In genomic region chr22:26883393-26883792, GRCh38 we compare ENCODE assay signal across 23 cellular contexts.
"Had no signal": no experiment of that assay in that cellular context is flagged by ENCODE, and none has a peak within 500 bp of the region (broad histone marks: within the 10 kb centered on the region; RNA-seq: fewer than 3 reads in every experiment).

No MANE protein-coding gene starts in this region.

- H3K27me3 ChIP-seq: heart left ventricle, neural progenitor cell, testis, transverse colon had no signal

- H3K27me3 Mint-ChIP-seq: activated CD4-positive, alpha-beta memory T cell treated with anti-CD3 and anti-CD28 coated beads for 36 hours; activated T-cell treated with anti-CD3 and anti-CD28 coated beads, Interleukin-2, amount 50 U/mL, for 24 hours; naive thymus-derived CD8-positive, alpha-beta T cell had no signal

- H3K4me1 Mint-ChIP-seq: naive thymus-derived CD8-positive, alpha-beta T cell had no signal

- H3K27ac ChIP-seq: heart left ventricle, lower lobe of right lung, neural progenitor cell, testis, transverse colon, VCaP had no signal

- H3K9me3 ChIP-seq: heart left ventricle, lower lobe of right lung, testis, transverse colon had no signal

- H3K27ac Mint-ChIP-seq: activated CD4-positive, alpha-beta memory T cell treated with anti-CD3 and anti-CD28 coated beads for 36 hours; activated T-cell treated with anti-CD3 and anti-CD28 coated beads, Interleukin-2, amount 50 U/mL, for 24 hours; neural progenitor cell had no signal

- DNase-seq: activated CD4-positive, alpha-beta memory T cell treated with anti-CD3 and anti-CD28 coated beads for 36 hours; activated CD4-positive, alpha-beta T cell treated with anti-CD3 and anti-CD28 coated beads for 4 hours; activated CD8-positive, alpha-beta memory T cell treated with anti-CD3 and anti-CD28 coated beads, Interleukin-2, amount 50 U/mL, for 48 hours; activated gamma-delta T cell treated with Interleukin-2 at 50 U/mL for 16 hours; activated naive CD4-positive, alpha-beta T cell treated with anti-CD3 and anti-CD28 coated beads, Interleukin-2, amount 50 U/mL, for 16 hours; activated T-cell treated with anti-CD3 and anti-CD28 coated beads, Interleukin-2, amount 50 U/mL, for 24 hours; amniotic stem cell; caudate nucleus; cortex of kidney; foreskin fibroblast; heart left ventricle; kidney glomerular epithelial cell; lower lobe of right lung; mesenchymal stem cell; naive thymus-derived CD8-positive, alpha-beta T cell; right cardiac atrium; stimulated activated CD4-positive, alpha-beta T cell treated with anti-CD3 and anti-CD28 coated beads, Interleukin-2, amount 100 ng/mL, for 48 hours; stimulated activated naive CD4-positive, alpha-beta T cell treated with Interleukin-2 at 50 U/mL for 16 hours; T-helper 9 cell; testis; transverse colon had no signal

- H3K4me3 ChIP-seq: heart left ventricle, lower lobe of right lung, neural progenitor cell, testis, transverse colon had no signal

- H3K4me3 Mint-ChIP-seq: activated CD4-positive, alpha-beta memory T cell treated with anti-CD3 and anti-CD28 coated beads for 36 hours; activated T-cell treated with anti-CD3 and anti-CD28 coated beads, Interleukin-2, amount 50 U/mL, for 24 hours; naive thymus-derived CD8-positive, alpha-beta T cell; neural progenitor cell had no signal

- H3K36me3 ChIP-seq: heart left ventricle, lower lobe of right lung, neural progenitor cell, transverse colon had no signal

- H3K9me3 Mint-ChIP-seq: activated CD4-positive, alpha-beta memory T cell treated with anti-CD3 and anti-CD28 coated beads for 36 hours; activated T-cell treated with anti-CD3 and anti-CD28 coated beads, Interleukin-2, amount 50 U/mL, for 24 hours; naive thymus-derived CD8-positive, alpha-beta T cell; neural progenitor cell had no signal

- H3K4me1 ChIP-seq: lower lobe of right lung, neural progenitor cell, transverse colon had no signal

- H3K36me3 Mint-ChIP-seq: neural progenitor cell had no signal
